In genomic region chr13:62702502-62702901, GRCh38 we compare ENCODE assay signal across 24 cellular contexts.
DNase-seq lines count a peak whose midpoint lies in the region; TF ChIP-seq lines count a peak whose summit lies in the region.
"Had no signal": no experiment of that assay in that cellular context is flagged by ENCODE, and none has a peak within 500 bp of the region (broad histone marks: within the 10 kb centered on the region; RNA-seq: fewer than 3 reads in every experiment).

No MANE protein-coding gene starts in this region.

- intact Hi-C loops in testis (cut with DNase I; ENCODE audit: low total_unique reads) = no loop called here

- DNase-seq in DMS53 (lab: John Stamatoyannopoulos, UW) (peak; percentile 3), DMS53 treated with DMSO at 0.1 percent for 48 hours (lab: John Stamatoyannopoulos, UW; ENCODE audit: unreplicated experiment) (no peak), NCI-H1417 treated with DMSO at 0.1 percent for 48 hours (lab: John Stamatoyannopoulos, UW) (peak; percentile 93), NCI-H524 (lab: John Stamatoyannopoulos, UW) (peak; percentile 35 to 86), cerebellar cortex (ENCODE audit: low spot score) (peak; percentile 31), testis (no peak), hepatic stellate cell (ENCODE audit: low spot score) (no peak), foreskin melanocyte (no peak)
- DNase-seq: 8988T; activated CD8-positive, alpha-beta T cell treated with anti-CD3 and anti-CD28 coated beads for 36 hours; activated naive CD4-positive, alpha-beta T cell treated with anti-CD3 and anti-CD28 coated beads, Interleukin-2, amount 50 U/mL, for 16 hours; amygdala; CD4-positive, alpha-beta memory T cell; DMS79; kidney; naive thymus-derived CD4-positive, alpha-beta T cell; NCI-H1048; NCI-H345; occipital lobe; psoas muscle; sigmoid colon; stimulated activated CD4-positive, alpha-beta T cell treated with anti-CD3 and anti-CD28 coated beads, Interleukin-4, amount 100 ng/mL, for 4 hours; substantia nigra; T-helper 2 cell had no signal

- peaks cover 4% of the 10 kb centered on the region for H3K4me1 ChIP-seq in testis
- H3K4me1 ChIP-seq: psoas muscle, sigmoid colon had no signal

- H3K36me3 ChIP-seq in testis (ENCODE audit: low read depth, missing control alignments) = no peaks in the 10 kb centered on the region
- H3K36me3 ChIP-seq: sigmoid colon had no signal

- H3K27ac ChIP-seq in testis = no peak overlapping the region
- H3K27ac ChIP-seq: psoas muscle, sigmoid colon had no signal

- no peak for TF ChIP-seq POLR2A in testis (IDR thresholded peaks at IDR 0.05)

- TF ChIP-seq CTCF in testis (IDR thresholded peaks at IDR 0.05) = no peak

- H3K4me3 ChIP-seq in testis = no peak overlapping the region
- H3K4me3 ChIP-seq: psoas muscle, sigmoid colon had no signal

- H3K27me3 ChIP-seq in testis = no peaks in the 10 kb centered on the region
- H3K27me3 ChIP-seq: sigmoid colon had no signal

- H3K9me3 ChIP-seq in testis = no peaks in the 10 kb centered on the region
- H3K9me3 ChIP-seq: psoas muscle, sigmoid colon had no signal

Comparison
In these comparisons a context has a peak if more than half of its experiments do, and no peak if none do; other contexts are left out.
1. DNase-seq: peak in DMS53 (single experiment), NCI-H1417 treated with DMSO at 0.1 percent for 48 hours (single experiment), NCI-H524 (2 of 2) and cerebellar cortex (single experiment); none in DMS53 treated with DMSO at 0.1 percent for 48 hours (single experiment), testis (single experiment), hepatic stellate cell (single experiment) and foreskin melanocyte (single experiment).